1 cellular context compared by ENCODE assay signal in the genomic region with DNA sequence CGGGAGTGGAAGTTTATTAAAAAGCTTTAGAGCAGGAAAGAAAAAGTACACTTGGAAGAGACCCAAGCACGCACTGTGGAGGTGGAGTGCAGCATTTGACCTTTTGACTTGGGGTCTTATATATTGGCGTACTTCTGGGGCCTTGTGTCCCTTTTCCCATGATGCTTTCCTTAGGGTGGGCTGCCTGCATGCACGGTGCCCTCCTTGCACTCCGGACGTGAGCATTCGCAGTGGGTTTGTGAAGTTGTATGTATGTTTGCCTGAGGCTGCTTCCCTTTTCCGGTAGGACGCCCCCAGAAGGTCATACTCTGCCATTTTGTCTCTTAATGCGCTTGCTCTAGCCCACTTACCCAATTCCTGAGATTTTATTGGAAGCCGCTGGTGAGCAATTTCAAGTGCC.
TF ChIP-seq lines count a peak whose summit lies in the region.

No MANE protein-coding gene starts in this region.

TF ChIP-seq in H1, 55 proteins besides CTCF, POLR2A, EP300 and RAD21:
- no peak for TF ChIP-seq CEBPB (IDR thresholded peaks at IDR 0.05; ENCODE audit: low read depth, low read length)
- TF ChIP-seq KDM5A (IDR thresholded peaks at IDR 0.05; ENCODE audit: low read length), result no peak
- TF ChIP-seq POLR2AphosphoS5 (IDR thresholded peaks at IDR 0.05; ENCODE audit: low read depth, low read length), result no peak
- TF ChIP-seq FOSL1 (IDR thresholded peaks at IDR 0.05; ENCODE audit: insufficient read depth, low read depth, low read length), result no peak
- no peak for TF ChIP-seq RXRA (IDR thresholded peaks at IDR 0.05; ENCODE audit: insufficient read depth, low read depth, low read length)
- TF ChIP-seq EGR1 (IDR thresholded peaks at IDR 0.05; ENCODE audit: borderline replicate concordance, low read depth, low read length), result no peak
- TF ChIP-seq BACH1 (IDR thresholded peaks at IDR 0.05; ENCODE audit: low read length), result no peak
- TF ChIP-seq JUND (IDR thresholded peaks at IDR 0.05; ENCODE audit: low read length), result no peak
- TF ChIP-seq SIN3A (conservative IDR thresholded peaks at IDR 0.05 in 1 of 2, IDR thresholded peaks at IDR 0.05 in 1 of 2; ENCODE audit: low read depth in 1 of 2, low read length in 2 of 2), result no peak
